Comparison of ENCODE assay signal across 1 cellular context in the genomic region with DNA sequence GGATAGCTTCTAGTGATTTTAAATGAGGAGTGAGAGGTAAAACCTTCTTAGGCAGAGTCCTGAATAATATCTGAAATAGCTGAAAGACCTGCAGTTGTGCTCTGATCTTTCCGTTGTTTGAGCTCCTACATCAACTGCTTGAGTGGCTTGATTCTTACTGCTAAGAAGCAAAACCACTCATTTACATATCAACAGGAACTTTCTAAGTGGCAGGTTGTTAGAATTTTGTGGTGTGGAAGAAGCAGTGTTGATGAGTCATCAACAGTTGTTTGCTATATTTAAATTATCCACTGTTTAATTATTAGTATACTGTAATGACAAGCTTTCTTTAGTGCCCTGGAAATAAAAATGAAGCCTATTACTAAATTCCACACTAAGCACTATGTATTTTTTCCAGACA.
TF ChIP-seq lines count a peak whose summit lies in the region.

No MANE protein-coding gene starts in this region.

TF ChIP-seq in endothelial cell of umbilical vein, 7 proteins besides CTCF, POLR2A, EP300 and RAD21 (continued from another document):
- TF ChIP-seq EZH2 (IDR thresholded peaks at IDR 0.05; ENCODE audit: borderline replicate concordance, low read depth, low read length, severe bottlenecking), result no peak
